ENCODE assay signal across 9 cellular contexts in genomic region chr5:130109152-130109551, GRCh38.
DNase-seq lines count a peak whose midpoint lies in the region; ATAC-seq, FAIRE-seq and TF ChIP-seq lines count a peak whose summit lies in the region.
"Had no signal": no experiment of that assay in that cellular context is flagged by ENCODE, and none has a peak within 500 bp of the region (broad histone marks: within the 10 kb centered on the region; RNA-seq: fewer than 3 reads in every experiment).

No MANE protein-coding gene starts in this region.

- no peak overlapping the region for H2AK5ac ChIP-seq in H1 (ENCODE audit: low read depth, low read length)

- H3K79me2 ChIP-seq in H1 (ENCODE audit: control insufficient read depth in 1 of 2, insufficient read depth in 2 of 2, low read length in 2 of 2) (no peaks in the 10 kb centered on the region), osteoblast (ENCODE audit: insufficient read depth, low read length) (no peaks in the 10 kb centered on the region)

- no peak overlapping the region for H2BK120ac ChIP-seq in H1 (replicated peaks; ENCODE audit: low read depth, low read length)

- H3K4me1 ChIP-seq in cardiac muscle cell (ENCODE audit: low read depth), result peaks cover 5% of the 10 kb centered on the region
- no peaks in the 10 kb centered on the region for H3K4me1 ChIP-seq in H1 (replicated peaks in 1 of 4; ENCODE audit: control insufficient read depth in 3 of 4, insufficient read depth in 4 of 4, low read length in 3 of 4)
- peaks cover 27% of the 10 kb centered on the region for H3K4me1 ChIP-seq in osteoblast (ENCODE audit: insufficient read depth, low read length)
- no peaks in the 10 kb centered on the region for H3K4me1 ChIP-seq in mucosa of descending colon (ENCODE audit: low read depth)

- H3K27me3 Mint-ChIP-seq in activated T-helper 17 cell treated with anti-CD3 and anti-CD28 coated beads, Interleukin-2, amount 50 U/mL, for 72 hours, result no peaks in the 10 kb centered on the region
- H3K27me3 Mint-ChIP-seq: dendritic cell treated with granulocyte-macrophage colony-stimulating factor and Interleukin-4, amounts not matched to agents 40 ng/mL and 50 ng/mL, for 4 days had no signal

- H3K23ac ChIP-seq in H1 (ENCODE audit: insufficient read length), result no peak overlapping the region

- TF ChIP-seq EP300 in H1 (IDR thresholded peaks at IDR 0.05; ENCODE audit: borderline replicate concordance in 1 of 2, low read depth in 2 of 2, low read length in 2 of 2), result no peak

- H3K27ac Mint-ChIP-seq in activated T-helper 17 cell treated with anti-CD3 and anti-CD28 coated beads, Interleukin-2, amount 50 U/mL, for 72 hours, result no peak overlapping the region
- H3K27ac Mint-ChIP-seq: dendritic cell treated with granulocyte-macrophage colony-stimulating factor and Interleukin-4, amounts not matched to agents 40 ng/mL and 50 ng/mL, for 4 days had no signal

- peak; percentile 67 for TF ChIP-seq CTCF in cardiac muscle cell (IDR thresholded peaks at IDR 0.05; ENCODE audit: low read depth, low read length)
- TF ChIP-seq CTCF in H1 (IDR thresholded peaks at IDR 0.05; ENCODE audit: control extremely low read depth in 1 of 3, insufficient read depth in 1 of 3, low read depth in 1 of 3, low read length in 3 of 3), result peak in 2 of 3 experiments; percentile 42 to 49; a peak in 2 of 4 replicates
- TF ChIP-seq CTCF in osteoblast (IDR thresholded peaks at IDR 0.05; ENCODE audit: extremely low read depth, low read depth, low read length), result peak; percentile 68
- no peak for TF ChIP-seq CTCF in mucosa of descending colon (IDR thresholded peaks at IDR 0.05)

- DNase-seq in cardiac muscle cell (ENCODE audit: low read depth in 1 of 2, low spot score in 1 of 2) (peak; percentile 45 to 69), Right ventricle myocardium inferior (ENCODE audit: missing footprints) (no peak), NCI-H69 (lab: John Stamatoyannopoulos, UW) (peak; percentile 60), H1 (ENCODE audit: low read depth in 1 of 2, low spot score in 2 of 2) (no peak), osteoblast (ENCODE audit: insufficient read length, low spot score, missing footprints) (no peak), mucosa of descending colon (no peak)

- no peak overlapping the region for H3K4ac ChIP-seq in H1 (replicated peaks; ENCODE audit: insufficient read length, low read depth, low read length)

- H3K4me1 Mint-ChIP-seq in activated T-helper 17 cell treated with anti-CD3 and anti-CD28 coated beads, Interleukin-2, amount 50 U/mL, for 72 hours, result no peaks in the 10 kb centered on the region

- H2BK20ac ChIP-seq in H1 (ENCODE audit: low read length), result no peak overlapping the region

- H4K91ac ChIP-seq in H1 (replicated peaks; ENCODE audit: insufficient read length, low read length), result no peak overlapping the region

- no peaks in the 10 kb centered on the region for H3K79me1 ChIP-seq in H1 (ENCODE audit: low read depth, low read length)

- H3K9me3 ChIP-seq in cardiac muscle cell (ENCODE audit: low read depth), result no peaks in the 10 kb centered on the region
- H3K9me3 ChIP-seq in H1 (ENCODE audit: insufficient read depth in 2 of 2, low read depth in 1 of 2, low read length in 1 of 2), result no peaks in the 10 kb centered on the region
- H3K9me3 ChIP-seq in osteoblast (ENCODE audit: low read depth, low read length), result no peaks in the 10 kb centered on the region
- H3K9me3 ChIP-seq in mucosa of descending colon, result no peaks in the 10 kb centered on the region

- WGBS in H1 (ENCODE audit: extremely low coverage in 1 of 2, insufficient coverage in 1 of 2, insufficient read length in 1 of 2, insufficient replicate concordance in 2 of 2, low coverage in 1 of 2, low lambda C conversion rate in 2 of 2, missing lambda C conversion rate in 1 of 2), 2 experiments, result 4% methylated on average over 1 of the region's 1 CpG; no CpG with 5 or more reads in 1 of the 2 experiments

- H3K18ac ChIP-seq in H1 (ENCODE audit: extremely low read depth, low read length), result no peak overlapping the region

- H3K4me3 ChIP-seq in cardiac muscle cell (no peak overlapping the region), H1 (ENCODE audit: extremely low read depth in 1 of 4, insufficient read depth in 2 of 4, low read depth in 3 of 4, low read length in 4 of 4) (no peak overlapping the region), osteoblast (ENCODE audit: insufficient read depth, low read length) (no peak overlapping the region), mucosa of descending colon (no peak overlapping the region)

- no peak overlapping the region for H3K14ac ChIP-seq in H1 (ENCODE audit: insufficient read length)

- no peak overlapping the region for H2BK15ac ChIP-seq in H1 (ENCODE audit: low read length)

- H4K20me1 ChIP-seq in H1 (replicated peaks in 1 of 2; ENCODE audit: control insufficient read depth in 1 of 2, insufficient read depth in 2 of 2, low read length in 2 of 2) (no peaks in the 10 kb centered on the region), osteoblast (ENCODE audit: insufficient read depth, low read length) (no peaks in the 10 kb centered on the region)

- H2AFZ ChIP-seq in H1 (ENCODE audit: low read length) (no peak overlapping the region), osteoblast (ENCODE audit: low read length) (no peak overlapping the region)

- TF ChIP-seq POLR2A in H1 (IDR thresholded peaks at IDR 0.05; ENCODE audit: control extremely low read depth in 1 of 2, low read depth in 2 of 2, low read length in 2 of 2), result no peak

- H3K36me3 Mint-ChIP-seq in activated T-helper 17 cell treated with anti-CD3 and anti-CD28 coated beads, Interleukin-2, amount 50 U/mL, for 72 hours (ENCODE audit: low read depth), result no peaks in the 10 kb centered on the region

- no peak overlapping the region for H3K4me3 Mint-ChIP-seq in activated T-helper 17 cell treated with anti-CD3 and anti-CD28 coated beads, Interleukin-2, amount 50 U/mL, for 72 hours
- H3K4me3 Mint-ChIP-seq: dendritic cell treated with granulocyte-macrophage colony-stimulating factor and Interleukin-4, amounts not matched to agents 40 ng/mL and 50 ng/mL, for 4 days had no signal

- H3K36me3 ChIP-seq in cardiac muscle cell (no peaks in the 10 kb centered on the region), H1 (ENCODE audit: control insufficient read depth in 2 of 4, insufficient read depth in 4 of 4, low read length in 3 of 4) (no peaks in the 10 kb centered on the region), osteoblast (ENCODE audit: insufficient read depth, low read length) (no peaks in the 10 kb centered on the region), mucosa of descending colon (ENCODE audit: low read depth) (no peaks in the 10 kb centered on the region)

- no peak overlapping the region for H4K5ac ChIP-seq in H1 (ENCODE audit: insufficient read length, low read depth, low read length)

- H4K8ac ChIP-seq in H1 (ENCODE audit: extremely low read depth, insufficient read depth, low read length), result no peak overlapping the region

- H3K23me2 ChIP-seq in H1 (ENCODE audit: low read depth, low read length), result no peaks in the 10 kb centered on the region

- CTCF ChIA-PET in H1 (lab: Charles Lee; ENCODE audit: partially characterized antibody), result interaction anchor here (0.6 to 2.0 kb wide), 17 partner anchors 10 to 897 kb away, joined by 3 to 22 read pairs (median 3); no protein-coding TSS in a partner anchor

- H3K4me2 ChIP-seq in H1 (ENCODE audit: insufficient read depth in 1 of 2, low read depth in 2 of 2, low read length in 2 of 2), result no peak overlapping the region
- H3K4me2 ChIP-seq in osteoblast (ENCODE audit: insufficient read depth, low read length), result no peak overlapping the region

- no peak for FAIRE-seq in H1 (lab: Jason Lieb, UNC)

- POLR2A ChIA-PET in H1 (lab: Charles Lee; ENCODE audit: partially characterized antibody), result no interaction called here

- H3K27ac ChIP-seq in cardiac muscle cell (no peak overlapping the region), H1 (ENCODE audit: low read depth, low read length) (no peak overlapping the region), osteoblast (ENCODE audit: low read depth, low read length) (no peak overlapping the region)

- no peak for ATAC-seq in Right ventricle myocardium inferior
- peak; percentile 60 for ATAC-seq in HG02623 (IDR thresholded peaks at IDR 0.05; ENCODE audit: unreplicated experiment)
- no peak for ATAC-seq in activated T-helper 17 cell treated with anti-CD3 and anti-CD28 coated beads, Interleukin-2, amount 50 U/mL, for 72 hours (replicated peaks)
- ATAC-seq in mucosa of descending colon, result no peak

- H3K27me3 ChIP-seq in cardiac muscle cell (no peaks in the 10 kb centered on the region), H1 (replicated peaks in 1 of 4; ENCODE audit: control insufficient read depth in 3 of 4, extremely low read depth in 1 of 4, insufficient read depth in 3 of 4, low read length in 3 of 4) (no peaks in the 10 kb centered on the region), osteoblast (ENCODE audit: insufficient read depth, low read length) (no peaks in the 10 kb centered on the region)

- H3K56ac ChIP-seq in H1 (replicated peaks; ENCODE audit: insufficient read length, low read depth, low read length), result no peak overlapping the region

- no peak overlapping the region for H2BK5ac ChIP-seq in H1 (ENCODE audit: low read depth, low read length)

- intact Hi-C loops in Right ventricle myocardium inferior (cut with DNase I), result no loop called here
- intact Hi-C loops in mucosa of descending colon (cut with DNase I, micrococcal nuclease), result no loop called here

- no peaks in the 10 kb centered on the region for H3K9me3 Mint-ChIP-seq in activated T-helper 17 cell treated with anti-CD3 and anti-CD28 coated beads, Interleukin-2, amount 50 U/mL, for 72 hours
- H3K9me3 Mint-ChIP-seq: dendritic cell treated with granulocyte-macrophage colony-stimulating factor and Interleukin-4, amounts not matched to agents 40 ng/mL and 50 ng/mL, for 4 days had no signal

- peak; percentile 74 to 81 for TF ChIP-seq RAD21 in H1 (IDR thresholded peaks at IDR 0.05 in 1 of 2, conservative IDR thresholded peaks at IDR 0.05 in 1 of 2; ENCODE audit: low read depth in 2 of 2, low read length in 2 of 2)

- no peak overlapping the region for H2BK12ac ChIP-seq in H1 (ENCODE audit: low read depth, low read length)

- no peak overlapping the region for H3K9ac ChIP-seq in H1 (replicated peaks in 1 of 4; ENCODE audit: extremely low read depth in 1 of 4, low read depth in 3 of 4, low read length in 3 of 4)

TF ChIP-seq in H1, 55 proteins besides CTCF, POLR2A, EP300 and RAD21:
- TF ChIP-seq SIRT6 (IDR thresholded peaks at IDR 0.05; ENCODE audit: low read length), result no peak
- TF ChIP-seq YY1 (IDR thresholded peaks at IDR 0.05; ENCODE audit: low read depth, low read length), result peak; percentile 33; the same call in 1 of the 2 replicates
TF ChIP-seq in H1: peak in this region for 1.

Comparison
In these comparisons a context has a peak if more than half of its experiments do, and no peak if none do; other contexts are left out.
1. DNase-seq: peak in cardiac muscle cell (2 of 2) and NCI-H69 (single experiment); none in Right ventricle myocardium inferior (single experiment), H1 (0 of 2), osteoblast (single experiment) and mucosa of descending colon (0 of 3).